ENCODE assay signal across 8 cellular contexts in the genomic region with DNA sequence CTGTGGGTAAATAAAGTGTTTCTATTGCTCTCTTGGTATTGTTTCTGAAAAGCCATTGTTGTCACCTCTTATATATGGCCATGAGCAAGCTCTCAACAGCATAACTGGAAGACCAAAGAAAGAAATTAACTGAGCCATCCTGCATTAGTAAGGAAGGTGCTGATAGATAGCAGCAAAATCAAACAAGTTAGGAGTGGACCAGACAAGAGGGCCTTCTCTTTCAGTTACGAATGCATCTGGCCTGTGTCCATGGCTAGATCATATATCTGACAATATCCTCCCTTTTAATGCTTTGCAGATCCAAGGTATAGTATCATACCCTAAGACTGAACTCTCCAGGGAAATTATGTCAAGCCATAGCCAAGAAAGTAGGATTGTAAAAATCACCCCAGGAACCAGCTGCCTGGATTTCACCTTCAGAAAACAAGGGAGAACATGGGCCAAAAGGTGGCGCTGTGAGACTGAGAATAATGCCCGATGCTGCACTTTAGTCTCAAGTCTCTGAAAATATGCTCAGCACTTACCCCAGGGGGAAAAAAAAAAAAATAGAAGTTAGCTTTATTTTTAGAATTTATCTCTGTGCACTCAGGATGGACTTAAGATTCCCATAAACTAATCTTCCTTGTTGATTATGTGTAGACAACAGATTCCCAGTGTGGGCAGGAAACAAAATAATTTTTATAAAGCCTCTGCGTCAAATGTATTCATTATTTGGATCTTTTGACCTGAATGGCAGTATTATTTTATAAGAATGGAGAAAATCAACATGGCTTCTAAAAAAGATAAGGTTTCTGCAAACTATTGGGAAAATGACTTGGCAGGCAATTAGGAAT.
DNase-seq lines count a peak whose midpoint lies in the region; ATAC-seq, FAIRE-seq and TF ChIP-seq lines count a peak whose summit lies in the region.

No MANE protein-coding gene starts in this region.

- peak; percentile 61 for FAIRE-seq in H54 (lab: Jason Lieb, UNC)

- H3K4me1 ChIP-seq in Caco-2, result peaks cover 3% of the 10 kb centered on the region; the same call in 1 of the 2 replicates

- no TSS peak for BruUV-seq in Caco-2 (replicated peaks; lab: Mats Ljungman, UMichigan)

- CTCF ChIA-PET in Caco-2 (lab: Charles Lee), result interaction anchor here (0.6 to 1.5 kb wide), 18 partner anchors 10 to 996 kb away, joined by 3 to 17 read pairs (median 4); no protein-coding TSS in a partner anchor

- POLR2A ChIA-PET in Caco-2 (lab: Charles Lee), result no interaction called here

- intact Hi-C loops in Caco-2 (cut with micrococcal nuclease; ENCODE audit: unreplicated experiment), result loop anchor here (1.0 to 2.0 kb wide), 9 partner anchors 38 to 785 kb away; no protein-coding TSS in a partner anchor
- intact Hi-C loops in left ventricle myocardium superior (cut with micrococcal nuclease), result loop anchor here (5.0 to 10.0 kb wide), 3 partner anchors 113 to 663 kb away; no protein-coding TSS in a partner anchor
- intact Hi-C loops in sciatic nerve (cut with DNase I), result loop anchor here (10.0 kb wide), 1 partner anchor 453 kb away; no protein-coding TSS in a partner anchor

- TF ChIP-seq CTCF in Caco-2 (IDR thresholded peaks at IDR 0.05; ENCODE audit: insufficient read depth in 1 of 2, low read depth in 1 of 2, low read length in 1 of 2, severe bottlenecking in 1 of 2, unreplicated experiment in 1 of 2), result peak; percentile 94 to 96

- no peaks in the 10 kb centered on the region for H3K9me3 ChIP-seq in Caco-2

- H3K4me3 ChIP-seq in Caco-2 (ENCODE audit: low read depth, low read length), result no peak overlapping the region

- no peak for TF ChIP-seq POLR2A in H54 (IDR thresholded peaks at IDR 0.05; ENCODE audit: low read depth, low read length)

- no peaks in the 10 kb centered on the region for H3K27me3 ChIP-seq in Caco-2 (replicated peaks; ENCODE audit: control insufficient read depth, insufficient read depth, low read length)

- H3K36me3 ChIP-seq in Caco-2 (ENCODE audit: control insufficient read depth, insufficient read depth, low read length), result no peaks in the 10 kb centered on the region

- no peak overlapping the region for H3K4me3 Mint-ChIP-seq in Caco-2 (ENCODE audit: unreplicated experiment)

- no peaks in the 10 kb centered on the region for H3K4me1 Mint-ChIP-seq in Caco-2 (ENCODE audit: low read depth, unreplicated experiment)

- no peaks in the 10 kb centered on the region for H3K9me3 Mint-ChIP-seq in Caco-2 (ENCODE audit: unreplicated experiment)

- H3K27ac Mint-ChIP-seq in Caco-2 (ENCODE audit: unreplicated experiment), result no peak overlapping the region

- peak; percentile 84 to 88 for DNase-seq in Caco-2
- no peak for DNase-seq in H54 (ENCODE audit: insufficient read length, low spot score)
- peak; percentile 85 for DNase-seq in NCI-H1105 treated with DMSO at 0.1 percent for 48 hours (lab: John Stamatoyannopoulos, UW)
- peak; percentile 56 to 83 (median 72) for DNase-seq in T-helper 1 cell
- peak; percentile 58 for DNase-seq in amniotic stem cell (lab: John Stamatoyannopoulos, UW)
- DNase-seq in left ventricle myocardium superior, result peak; percentile 81
- DNase-seq in sciatic nerve (ENCODE audit: low spot score), result peak; percentile 91

- peak; percentile 77 for ATAC-seq in left ventricle myocardium superior
- peak; percentile 86 for ATAC-seq in sciatic nerve
- no peak for ATAC-seq in GM18861 (IDR thresholded peaks at IDR 0.05; ENCODE audit: unreplicated experiment)

- no peaks in the 10 kb centered on the region for H3K36me3 Mint-ChIP-seq in Caco-2 (ENCODE audit: insufficient read depth, unreplicated experiment)

- peaks cover 12% of the 10 kb centered on the region for H3K27me3 Mint-ChIP-seq in Caco-2 (ENCODE audit: insufficient read depth, unreplicated experiment)
